In the genomic region with DNA sequence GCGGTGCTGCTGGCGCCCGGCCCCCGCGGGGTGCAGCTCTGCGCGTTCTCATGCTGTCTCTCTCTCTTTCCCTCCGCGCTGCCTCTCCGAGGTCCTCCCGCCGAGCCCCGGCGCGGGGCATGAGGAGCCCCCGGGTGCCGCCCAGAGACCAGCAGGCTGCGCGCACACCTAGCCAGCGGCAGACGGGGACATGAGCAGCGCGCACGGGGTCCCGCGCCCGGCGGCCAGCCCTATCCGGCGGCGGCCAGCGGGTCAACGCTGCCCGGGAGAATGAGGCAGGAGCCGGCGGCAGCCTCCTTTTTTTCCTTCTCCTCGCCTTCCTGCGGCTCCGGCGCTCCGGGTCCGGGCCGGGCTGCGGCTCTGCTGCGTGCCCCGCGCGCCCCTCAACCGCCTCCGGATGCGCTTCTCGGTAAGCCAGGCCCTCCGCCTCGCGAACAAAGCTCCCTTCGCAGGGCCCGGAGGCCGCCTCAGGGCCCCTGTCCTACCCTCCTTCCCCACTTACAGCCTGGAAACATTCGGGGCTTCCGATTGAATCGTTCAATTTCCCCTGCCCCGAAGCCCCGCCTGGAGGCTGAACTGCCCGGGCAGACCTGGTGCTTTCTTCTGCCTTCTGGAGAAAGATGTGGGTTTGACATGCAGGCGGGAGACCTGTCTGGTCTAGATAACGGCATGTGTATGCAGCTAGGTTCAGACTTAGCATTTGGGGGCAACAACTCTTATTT, we compare ENCODE assay signal across 1 cellular context.
TF ChIP-seq lines count a peak whose summit lies in the region.

A gene (plus strand): TSS at position 64 of the 722 bp plus-strand sequence.

TF ChIP-seq in WTC11, 78 proteins besides CTCF, POLR2A, EP300 and RAD21 (continued from another document):
- TF ChIP-seq, protein P1, sequence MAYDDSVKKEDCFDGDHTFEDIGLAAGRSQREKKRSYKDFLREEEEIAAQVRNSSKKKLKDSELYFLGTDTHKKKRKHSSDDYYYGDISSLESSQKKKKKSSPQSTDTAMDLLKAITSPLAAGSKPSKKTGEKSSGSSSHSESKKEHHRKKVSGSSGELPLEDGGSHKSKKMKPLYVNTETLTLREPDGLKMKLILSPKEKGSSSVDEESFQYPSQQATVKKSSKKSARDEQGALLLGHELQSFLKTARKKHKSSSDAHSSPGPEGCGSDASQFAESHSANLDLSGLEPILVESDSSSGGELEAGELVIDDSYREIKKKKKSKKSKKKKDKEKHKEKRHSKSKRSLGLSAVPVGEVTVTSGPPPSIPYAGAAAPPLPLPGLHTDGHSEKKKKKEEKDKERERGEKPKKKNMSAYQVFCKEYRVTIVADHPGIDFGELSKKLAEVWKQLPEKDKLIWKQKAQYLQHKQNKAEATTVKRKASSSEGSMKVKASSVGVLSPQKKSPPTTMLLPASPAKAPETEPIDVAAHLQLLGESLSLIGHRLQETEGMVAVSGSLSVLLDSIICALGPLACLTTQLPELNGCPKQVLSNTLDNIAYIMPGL (CRISPR knock-in tag; IDR thresholded peaks at IDR 0.05), result peak; percentile 50; the same call in 1 of the 2 replicates
- TF ChIP-seq ZNF263 (CRISPR knock-in tag; IDR thresholded peaks at IDR 0.05; ENCODE audit: low read depth) (peak; percentile 9; the same call in 1 of the 2 replicates), MYBL2 (CRISPR knock-in tag; IDR thresholded peaks at IDR 0.05) (0 out of 2 replicates have a peak, but pooled peaks have one; percentile 18), ZNF416 (CRISPR knock-in tag; IDR thresholded peaks at IDR 0.05) (0 out of 2 replicates have a peak, but pooled peaks have one; percentile 29)
- TF ChIP-seq, protein P2, sequence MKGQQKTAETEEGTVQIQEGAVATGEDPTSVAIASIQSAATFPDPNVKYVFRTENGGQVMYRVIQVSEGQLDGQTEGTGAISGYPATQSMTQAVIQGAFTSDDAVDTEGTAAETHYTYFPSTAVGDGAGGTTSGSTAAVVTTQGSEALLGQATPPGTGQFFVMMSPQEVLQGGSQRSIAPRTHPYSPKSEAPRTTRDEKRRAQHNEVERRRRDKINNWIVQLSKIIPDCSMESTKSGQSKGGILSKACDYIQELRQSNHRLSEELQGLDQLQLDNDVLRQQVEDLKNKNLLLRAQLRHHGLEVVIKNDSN (CRISPR knock-in tag; IDR thresholded peaks at IDR 0.05), result no peak
